29 cellular contexts compared by ENCODE assay signal in genomic region chr18:26036635-26037034, GRCh38.
"Had no signal": no experiment of that assay in that cellular context is flagged by ENCODE, and none has a peak within 500 bp of the region (broad histone marks: within the 10 kb centered on the region; RNA-seq: fewer than 3 reads in every experiment).

No MANE protein-coding gene starts in this region.

- H3K4me3 Mint-ChIP-seq: dendritic cell treated with granulocyte-macrophage colony-stimulating factor and Interleukin-4, amounts not matched to agents 40 ng/mL and 50 ng/mL, for 4 days; endodermal cell; immature natural killer cell; natural killer cell; stimulated activated memory B cell treated with anti-CD40 and anti-IgM and Interleukin-4, amounts not matched to agents 10 μg/mL and 1 μg/mL and 100 μg/mL, for 72 hours; type B pancreatic cell had no signal

- H3K27ac Mint-ChIP-seq: dendritic cell treated with granulocyte-macrophage colony-stimulating factor and Interleukin-4, amounts not matched to agents 40 ng/mL and 50 ng/mL, for 4 days; endodermal cell; immature natural killer cell; natural killer cell; stimulated activated memory B cell treated with anti-CD40 and anti-IgM and Interleukin-4, amounts not matched to agents 10 μg/mL and 1 μg/mL and 100 μg/mL, for 72 hours; type B pancreatic cell had no signal

- H3K27me3 Mint-ChIP-seq: dendritic cell treated with granulocyte-macrophage colony-stimulating factor and Interleukin-4, amounts not matched to agents 40 ng/mL and 50 ng/mL, for 4 days; stimulated activated memory B cell treated with anti-CD40 and anti-IgM and Interleukin-4, amounts not matched to agents 10 μg/mL and 1 μg/mL and 100 μg/mL, for 72 hours; type B pancreatic cell had no signal

- H3K4me2 ChIP-seq: hepatocyte had no signal

- H3K9me3 Mint-ChIP-seq: dendritic cell treated with granulocyte-macrophage colony-stimulating factor and Interleukin-4, amounts not matched to agents 40 ng/mL and 50 ng/mL, for 4 days; endodermal cell; immature natural killer cell; natural killer cell; stimulated activated memory B cell treated with anti-CD40 and anti-IgM and Interleukin-4, amounts not matched to agents 10 μg/mL and 1 μg/mL and 100 μg/mL, for 72 hours; type B pancreatic cell had no signal

- H2AFZ ChIP-seq: hepatocyte had no signal

- DNase-seq: colonic mucosa; effector CD8-positive, alpha-beta T cell; endodermal cell; foreskin keratinocyte; heart left ventricle; immature natural killer cell; islet precursor cell; left ventricle myocardium superior; lower lobe of right lung; natural killer cell; occipital lobe; ovary; posterior cingulate gyrus; psoas muscle; right cardiac atrium; sigmoid colon; spleen; stimulated activated CD4-positive, alpha-beta T cell treated with anti-CD3 and anti-CD28 coated beads, Interleukin-4, amount 100 ng/mL, for 4 hours; stimulated activated naive CD8-positive, alpha-beta T cell treated with anti-CD3 and anti-CD28 coated beads, Interleukin-15, Interleukin-2, amounts not matched to agents 100 U/mL and 50 U/mL, for 24 hours; substantia nigra; testis; tibial artery had no signal

- H3K27ac ChIP-seq: colonic mucosa, epithelial cell of prostate, foreskin keratinocyte, gastroesophageal sphincter, heart left ventricle, hepatocyte, lower lobe of right lung, ovary, psoas muscle, sigmoid colon, spleen, testis, tibial artery had no signal

- H3K36me3 ChIP-seq: ovary had no signal

- H3K9me3 ChIP-seq: colonic mucosa, gastroesophageal sphincter, heart left ventricle, lower lobe of right lung, ovary, psoas muscle, sigmoid colon, spleen, testis, tibial artery had no signal

- H3K27me3 ChIP-seq: colonic mucosa, foreskin keratinocyte, gastroesophageal sphincter, heart left ventricle, hepatocyte, ovary, sigmoid colon, spleen, testis, tibial artery had no signal

- H3K4me3 ChIP-seq: colonic mucosa, gastroesophageal sphincter, heart left ventricle, hepatocyte, lower lobe of right lung, ovary, psoas muscle, sigmoid colon, spleen, testis, tibial artery had no signal

- ATAC-seq: esophagus mucosa; foreskin keratinocyte; gastroesophageal sphincter; heart left ventricle; left ventricle myocardium superior; lower lobe of right lung; natural killer cell; psoas muscle; right cardiac atrium; stimulated activated memory B cell treated with anti-CD40 and anti-IgM and Interleukin-4, amounts not matched to agents 10 μg/mL and 1 μg/mL and 100 μg/mL, for 72 hours; stimulated activated naive CD8-positive, alpha-beta T cell treated with anti-CD3 and anti-CD28 coated beads, Interleukin-15, Interleukin-2, amounts not matched to agents 100 U/mL and 50 U/mL, for 24 hours had no signal

- H3K4me1 ChIP-seq: colonic mucosa, gastroesophageal sphincter, lower lobe of right lung, psoas muscle, tibial artery had no signal
